ENCODE assay signal across 17 cellular contexts in the genomic region with DNA sequence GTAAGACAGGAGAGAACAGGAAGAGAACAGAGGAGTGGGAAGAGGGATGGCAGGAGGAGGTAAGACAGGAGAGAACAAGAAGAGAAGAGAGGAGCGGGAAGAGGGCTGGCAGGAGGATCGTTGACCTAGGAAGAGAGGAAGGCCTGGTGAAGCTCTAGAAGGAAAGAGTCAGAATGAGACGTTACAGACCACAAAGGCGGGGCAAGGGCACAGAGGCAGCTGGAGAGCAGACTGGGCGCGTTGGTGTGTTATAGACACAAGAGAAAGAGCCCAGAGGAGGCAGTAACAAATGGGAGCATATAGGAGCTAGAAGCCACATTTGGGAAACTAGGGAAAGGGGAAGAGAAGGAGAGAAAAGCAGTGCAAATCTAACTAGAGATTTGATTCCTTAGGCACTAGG. TPM values are rescaled to one million over a fixed set of nuclear protein-coding genes. Genes with fewer than 3 reads are reported as not detected.
A peak's percentile ranks its signal among the peaks of the same experiment; 100 is the strongest.
DNase-seq lines count a peak whose midpoint lies in the region; ATAC-seq and TF ChIP-seq lines count a peak whose summit lies in the region.
"Had no signal": no experiment of that assay in that cellular context is flagged by ENCODE, and none has a peak within 500 bp of the region (broad histone marks: within the 10 kb centered on the region; RNA-seq: fewer than 3 reads in every experiment).

No MANE protein-coding gene starts in this region.

- H3K36me3 Mint-ChIP-seq in T-cell = peaks cover 55% of the 10 kb centered on the region
- peaks cover 32% of the 10 kb centered on the region for H3K36me3 Mint-ChIP-seq in chondrocyte (ENCODE audit: low read depth)
- H3K36me3 Mint-ChIP-seq: activated naive CD4-positive, alpha-beta T cell treated with anti-CD3 and anti-CD28 coated beads, Interleukin-2, amount 50 U/mL, for 72 hours had no signal

- H3K4me1 Mint-ChIP-seq in stimulated activated naive CD8-positive, alpha-beta T cell treated with anti-CD3 and anti-CD28 coated beads, Interleukin-15, amount 100 ng/mL, for 72 hours = peaks cover 9% of the 10 kb centered on the region
- H3K4me1 Mint-ChIP-seq in T-cell = peaks cover 0 to 2% (median 0%) of the 10 kb centered on the region in 3 donors
- H3K4me1 Mint-ChIP-seq in chondrocyte (ENCODE audit: low read depth) = no peaks in the 10 kb centered on the region

- no peaks in the 10 kb centered on the region for H3K9me3 Mint-ChIP-seq in stimulated activated naive CD8-positive, alpha-beta T cell treated with anti-CD3 and anti-CD28 coated beads, Interleukin-15, amount 100 ng/mL, for 72 hours
- no peaks in the 10 kb centered on the region for H3K9me3 Mint-ChIP-seq in T-cell
- H3K9me3 Mint-ChIP-seq in chondrocyte (ENCODE audit: low read depth) = no peaks in the 10 kb centered on the region
- H3K9me3 Mint-ChIP-seq: activated naive CD4-positive, alpha-beta T cell treated with anti-CD3 and anti-CD28 coated beads, Interleukin-2, amount 50 U/mL, for 72 hours; neural progenitor cell had no signal

- no peak for TF ChIP-seq CTCF in chondrocyte (IDR thresholded peaks at IDR 0.05)

- CTCF ChIA-PET in T-cell (lab: Charles Lee) = interaction anchor here in 1 of 2 donors (0.8 kb wide), 1 partner anchor 59 kb away, joined by 3 read pairs; no protein-coding TSS in a partner anchor

- peak overlapping the region; percentile 2 to 47 for H3K27ac Mint-ChIP-seq in stimulated activated naive CD8-positive, alpha-beta T cell treated with anti-CD3 and anti-CD28 coated beads, Interleukin-15, amount 100 ng/mL, for 72 hours
- peak overlapping the region; percentile 27 to 53 for H3K27ac Mint-ChIP-seq in T-cell
- no peak overlapping the region for H3K27ac Mint-ChIP-seq in chondrocyte (ENCODE audit: unreplicated experiment)
- H3K27ac Mint-ChIP-seq: neural progenitor cell had no signal

- intact Hi-C loops in left colon (cut with DNase I, micrococcal nuclease) = no loop called here

- H3K27me3 Mint-ChIP-seq in stimulated activated naive CD8-positive, alpha-beta T cell treated with anti-CD3 and anti-CD28 coated beads, Interleukin-15, amount 100 ng/mL, for 72 hours = no peaks in the 10 kb centered on the region
- no peaks in the 10 kb centered on the region for H3K27me3 Mint-ChIP-seq in T-cell
- H3K27me3 Mint-ChIP-seq in chondrocyte (ENCODE audit: low read depth) = no peaks in the 10 kb centered on the region

- no peak overlapping the region for H3K4me3 Mint-ChIP-seq in stimulated activated naive CD8-positive, alpha-beta T cell treated with anti-CD3 and anti-CD28 coated beads, Interleukin-15, amount 100 ng/mL, for 72 hours
- H3K4me3 Mint-ChIP-seq in T-cell (no peak overlapping the region), chondrocyte (ENCODE audit: unreplicated experiment) (no peak overlapping the region)
- H3K4me3 Mint-ChIP-seq: neural progenitor cell had no signal

- ATAC-seq in stimulated activated naive CD8-positive, alpha-beta T cell treated with anti-CD3 and anti-CD28 coated beads, Interleukin-15, amount 100 ng/mL, for 72 hours = no peak
- ATAC-seq in stimulated activated naive CD8-positive, alpha-beta T cell treated with anti-CD3 and anti-CD28 coated beads, Interleukin-15, Interleukin-2, amounts not matched to agents 100 U/mL and 50 U/mL, for 24 hours = no peak
- ATAC-seq in T-cell (replicated peaks in 1 of 4) (no peak), left colon (peak; percentile 56)
- ATAC-seq: esophagus mucosa had no signal

- no peak for DNase-seq in stimulated activated naive CD8-positive, alpha-beta T cell treated with anti-CD3 and anti-CD28 coated beads, Interleukin-15, amount 100 ng/mL, for 72 hours
- no peak for DNase-seq in stimulated activated naive CD8-positive, alpha-beta T cell treated with anti-CD3 and anti-CD28 coated beads, Interleukin-15, Interleukin-2, amounts not matched to agents 100 U/mL and 50 U/mL, for 24 hours
- DNase-seq in T-cell = no peak
- DNase-seq in left colon = no peak
- no peak for DNase-seq in SW480 (ENCODE audit: low spot score)
- DNase-seq in kidney tubule cell (ENCODE audit: low spot score) = no peak
- DNase-seq in chondrocyte (ENCODE audit: low spot score) = no peak
- DNase-seq: activated CD8-positive, alpha-beta memory T cell treated with anti-CD3 and anti-CD28 coated beads, Interleukin-2, amount 50 U/mL, for 48 hours; BE2C; brain microvascular endothelial cell; DND-41; dorsolateral prefrontal cortex; NCI-H2081; PC-9 had no signal

- POLR2A ChIA-PET in T-cell (lab: Charles Lee) = interaction anchor here in 1 of 2 donors (0.8 kb wide), 1 partner anchor 12 kb away, joined by 3 read pairs; no protein-coding TSS in a partner anchor

RNA-seq across cellular contexts. Expression of a gene that starts 26.6 kb away (rescaled TPM):
- total RNA-seq in T-cell (10 to 100 TPM; 13.6 to 20.1 (median 14.9) TPM), left colon (10 to 100 TPM; 45.0 to 48.3 TPM), chondrocyte (31.0 to 32.5 TPM (median 32.0 TPM) in 3 replicates)

RNA-seq across cellular contexts. Expression of a gene that starts 26.6 kb away (rescaled TPM):
- total RNA-seq in T-cell (1 to 10 TPM; 4.8 to 8.4 (median 6.4) TPM), left colon (10 to 100 TPM in 1 of 2 donors, 1 to 10 TPM in 1; 9.8 to 10.8 TPM), chondrocyte (10.6 to 17.8 TPM (median 10.9 TPM) in 3 replicates)
